ENCODE assay signal across 9 cellular contexts in genomic region chr2:127143851-127144782, GRCh38. TPM values are rescaled to one million over a fixed set of nuclear protein-coding genes. Genes with fewer than 3 reads are reported as not detected.
DNase-seq lines count a peak whose midpoint lies in the region; ATAC-seq and TF ChIP-seq lines count a peak whose summit lies in the region.
"Had no signal": no experiment of that assay in that cellular context is flagged by ENCODE, and none has a peak within 500 bp of the region (broad histone marks: within the 10 kb centered on the region; RNA-seq: fewer than 3 reads in every experiment).

No MANE protein-coding gene starts in this region.

- intact Hi-C loops in CD14-positive monocyte (cut with micrococcal nuclease), result no loop called here

- H3K27ac ChIP-seq in stomach smooth muscle (ENCODE audit: low read length), result peak overlapping the region; percentile 2

- H3K9me3 Mint-ChIP-seq in chondrocyte (ENCODE audit: low read depth) (peaks cover 5% of the 10 kb centered on the region), CD14-positive monocyte (peaks cover 0 to 2% (median 0%) of the 10 kb centered on the region in 7 donors)

- peak; percentile 72 for TF ChIP-seq CTCF in chondrocyte (IDR thresholded peaks at IDR 0.05)
- peak; percentile 9 for TF ChIP-seq CTCF in kidney epithelial cell (IDR thresholded peaks at IDR 0.05; ENCODE audit: insufficient read depth, low read length, poor library complexity, severe bottlenecking)
- TF ChIP-seq CTCF in CD14-positive monocyte (IDR thresholded peaks at IDR 0.05), result no peak

- H3K9me3 ChIP-seq in stomach smooth muscle (ENCODE audit: control insufficient read depth in 2 of 2, low read length in 2 of 2), result no peaks in the 10 kb centered on the region

- no peak overlapping the region for H3K9ac ChIP-seq in stomach smooth muscle (ENCODE audit: low read length in 2 of 2)

- peaks cover 7% of the 10 kb centered on the region for H3K4me1 ChIP-seq in stomach smooth muscle (ENCODE audit: control insufficient read depth, insufficient read depth, low read length)

- no peak for ATAC-seq in GM21526 (IDR thresholded peaks at IDR 0.05; ENCODE audit: low FRiP score, unreplicated experiment)
- ATAC-seq: GM12878 had no signal

- H3K27me3 Mint-ChIP-seq in chondrocyte (ENCODE audit: low read depth) (no peaks in the 10 kb centered on the region), CD14-positive monocyte (ENCODE audit: low read depth in 3 of 3) (peaks cover 3 to 6% (median 5%) of the 10 kb centered on the region in 3 donors)

- DNase-seq in HT-29 (ENCODE audit: low spot score), result peak; percentile 26
- DNase-seq in chondrocyte (ENCODE audit: low spot score), result no peak
- DNase-seq in kidney epithelial cell (ENCODE audit: low read depth), result no peak
- no peak for DNase-seq in NCI-H2171 (lab: John Stamatoyannopoulos, UW)
- DNase-seq in CD14-positive monocyte (ENCODE audit: low spot score), result no peak
- no peak for DNase-seq in COR-L47 (lab: John Stamatoyannopoulos, UW)

- H3K4me1 Mint-ChIP-seq in chondrocyte (ENCODE audit: low read depth) (peaks cover 55% of the 10 kb centered on the region), CD14-positive monocyte (peaks cover 16% of the 10 kb centered on the region)

- H3K4me3 ChIP-seq in kidney epithelial cell (ENCODE audit: low read depth, low read length), result no peak overlapping the region
- H3K4me3 ChIP-seq in stomach smooth muscle (ENCODE audit: low read length in 2 of 2), result no peak overlapping the region
- H3K4me3 ChIP-seq: GM12878 had no signal

- H3K27ac Mint-ChIP-seq in chondrocyte (ENCODE audit: unreplicated experiment), result peak overlapping the region; percentile 97
- peak overlapping the region in 3 of 7 donors; percentile 35 to 72 (median 45) for H3K27ac Mint-ChIP-seq in CD14-positive monocyte

- H3K4me3 Mint-ChIP-seq in chondrocyte (ENCODE audit: unreplicated experiment) (peak overlapping the region; percentile 37), CD14-positive monocyte (no peak overlapping the region)

- no peaks in the 10 kb centered on the region for H3K36me3 ChIP-seq in kidney epithelial cell (ENCODE audit: control insufficient read depth, insufficient read depth, low read length)
- no peaks in the 10 kb centered on the region for H3K36me3 ChIP-seq in stomach smooth muscle (ENCODE audit: control insufficient read depth in 2 of 2, insufficient read depth in 2 of 2, low read length in 2 of 2)

- H3K27me3 ChIP-seq in kidney epithelial cell (ENCODE audit: control insufficient read depth, insufficient read depth, low read length) (no peaks in the 10 kb centered on the region), stomach smooth muscle (ENCODE audit: control insufficient read depth in 1 of 2, insufficient read depth in 2 of 2, low read length in 2 of 2) (no peaks in the 10 kb centered on the region)

- H3K36me3 Mint-ChIP-seq in chondrocyte (ENCODE audit: low read depth), result peaks cover 3% of the 10 kb centered on the region
- no peaks in the 10 kb centered on the region for H3K36me3 Mint-ChIP-seq in CD14-positive monocyte

RNA-seq across cellular contexts. Expression of gene BIN1, which starts 37.2 kb away (rescaled TPM):
- 119 and 126 TPM in 2 replicates for total RNA-seq in HT-29 (2014; rRNA removed; shearing (Covaris generic))
- total RNA-seq in chondrocyte (40.0 to 64.0 TPM (median 63.6 TPM) in 3 replicates), kidney epithelial cell (90.9 and 98.5 TPM in 2 replicates)
- polyA plus RNA-seq in CD14-positive monocyte, result 1 to 10 TPM; 4.1 to 7.5 TPM
